Comparison of ENCODE assay signal across 21 cellular contexts in genomic region chr16:65713409-65713808, GRCh38.
DNase-seq lines count a peak whose midpoint lies in the region; ATAC-seq and TF ChIP-seq lines count a peak whose summit lies in the region.
"Had no signal": no experiment of that assay in that cellular context is flagged by ENCODE, and none has a peak within 500 bp of the region (broad histone marks: within the 10 kb centered on the region; RNA-seq: fewer than 3 reads in every experiment).

No MANE protein-coding gene starts in this region.

- no peak overlapping the region for H3K27ac ChIP-seq in A673 (ENCODE audit: low read depth, low read length, poor library complexity, severe bottlenecking)
- H3K27ac ChIP-seq in HUES48 (ENCODE audit: low read depth, low read length): peak overlapping the region; percentile 54

- no TSS peak for BruUV-seq in A673 (replicated peaks; lab: Mats Ljungman, UMichigan)

- intact Hi-C loops in A673 (cut with micrococcal nuclease; ENCODE audit: unreplicated experiment): no loop called here

- H3K9me3 Mint-ChIP-seq in stimulated activated naive B cell treated with anti-CD40 and anti-IgM and Interleukin-4, amounts not matched to agents 10 μg/mL and 1 μg/mL and 100 μg/mL, for 72 hours: peaks cover 5 to 11% of the 10 kb centered on the region in 2 donors

- H3K4me1 ChIP-seq in A673 (ENCODE audit: insufficient read depth, low read length, poor library complexity, severe bottlenecking) (peaks cover 7% of the 10 kb centered on the region), HUES48 (ENCODE audit: control insufficient read depth, insufficient read depth, low read length) (peaks cover 15% of the 10 kb centered on the region)

- H3K36me3 ChIP-seq in A673 (ENCODE audit: insufficient read depth, low read length, poor library complexity, severe bottlenecking) (no peaks in the 10 kb centered on the region), HUES48 (ENCODE audit: control insufficient read depth, insufficient read depth, low read length) (no peaks in the 10 kb centered on the region)

- peak; percentile 13 for DNase-seq in A673 (ENCODE audit: low spot score)
- DNase-seq in SW480 (ENCODE audit: low spot score): peak; percentile 17
- DNase-seq in iPS-NIHi11 (ENCODE audit: low spot score): peak; percentile 19
- no peak for DNase-seq in SIG-M5 treated with dmso at 0.1 percent for 504 hours (lab: John Stamatoyannopoulos, UW; ENCODE audit: unreplicated experiment)
- no peak for DNase-seq in stimulated activated naive B cell treated with anti-CD40 and anti-IgM and Interleukin-4, amounts not matched to agents 10 μg/mL and 1 μg/mL and 100 μg/mL, for 72 hours
- DNase-seq: 8988T, AML-193, KG1, MV-4-11, NCI-H1105 treated with DMSO at 0.1 percent for 48 hours, NCI-H187, NCI-H2227 treated with DMSO at 0.1 percent for 48 hours, NCI-H510A treated with DMSO at 0.1 percent for 48 hours, NCI-H748 treated with DMSO at 0.1 percent for 48 hours, OCI-M1 had no signal

- no peak for TF ChIP-seq CTCF in A673 (conservative IDR thresholded peaks at IDR 0.05; ENCODE audit: low read depth, low read length)

- POLR2A ChIA-PET in A673 (lab: Charles Lee; ENCODE audit: low non-redundant PET): interaction anchor here (0.6 kb wide), 1 partner anchor 121 kb away, joined by 3 read pairs; no protein-coding TSS in a partner anchor

- H3K4me3 ChIP-seq in A673 (ENCODE audit: low read depth, low read length, poor library complexity, severe bottlenecking) (no peak overlapping the region), HUES48 (ENCODE audit: low read depth, low read length) (no peak overlapping the region)

- H3K27ac Mint-ChIP-seq in stimulated activated naive B cell treated with anti-CD40 and anti-IgM and Interleukin-4, amounts not matched to agents 10 μg/mL and 1 μg/mL and 100 μg/mL, for 72 hours: no peak overlapping the region
- H3K27ac Mint-ChIP-seq: CD14-positive monocyte; T-helper 1 cell treated with Interleukin-12 subunit alpha and Interleukin-12 subunit beta and Interleukin-4 antibody, amounts not matched to agents 30 μg/mL and 1 μg/mL, for 36 hours had no signal

- H3K36me3 Mint-ChIP-seq in stimulated activated naive B cell treated with anti-CD40 and anti-IgM and Interleukin-4, amounts not matched to agents 10 μg/mL and 1 μg/mL and 100 μg/mL, for 72 hours: no peaks in the 10 kb centered on the region
- H3K36me3 Mint-ChIP-seq: CD14-positive monocyte had no signal

- no peak overlapping the region for H3K9ac ChIP-seq in HUES48 (ENCODE audit: low read depth, low read length)

- no peak overlapping the region for H3K4me3 Mint-ChIP-seq in stimulated activated naive B cell treated with anti-CD40 and anti-IgM and Interleukin-4, amounts not matched to agents 10 μg/mL and 1 μg/mL and 100 μg/mL, for 72 hours
- H3K4me3 Mint-ChIP-seq: CD14-positive monocyte; T-helper 1 cell treated with Interleukin-12 subunit alpha and Interleukin-12 subunit beta and Interleukin-4 antibody, amounts not matched to agents 30 μg/mL and 1 μg/mL, for 36 hours had no signal

- H3K27me3 Mint-ChIP-seq in stimulated activated naive B cell treated with anti-CD40 and anti-IgM and Interleukin-4, amounts not matched to agents 10 μg/mL and 1 μg/mL and 100 μg/mL, for 72 hours: peaks cover 5 to 20% of the 10 kb centered on the region in 2 donors

- H3K9me3 ChIP-seq in A673 (ENCODE audit: low read depth, low read length, poor library complexity, severe bottlenecking) (peaks cover 3% of the 10 kb centered on the region), HUES48 (ENCODE audit: control insufficient read depth, insufficient read depth, low read length) (no peaks in the 10 kb centered on the region)

- H3K27me3 ChIP-seq in A673 (replicated peaks; ENCODE audit: insufficient read depth, low read depth, low read length, poor library complexity) (no peaks in the 10 kb centered on the region), HUES48 (ENCODE audit: control insufficient read depth, insufficient read depth, low read length) (no peaks in the 10 kb centered on the region)

- CTCF ChIA-PET in A673 (lab: Charles Lee): no interaction called here

- H3K4me1 Mint-ChIP-seq in stimulated activated naive B cell treated with anti-CD40 and anti-IgM and Interleukin-4, amounts not matched to agents 10 μg/mL and 1 μg/mL and 100 μg/mL, for 72 hours: peaks cover 1 to 17% of the 10 kb centered on the region in 2 donors
- H3K4me1 Mint-ChIP-seq: CD14-positive monocyte had no signal

- no peak for ATAC-seq in HG03520 (IDR thresholded peaks at IDR 0.05; ENCODE audit: unreplicated experiment)
- no peak for ATAC-seq in GM21529 (IDR thresholded peaks at IDR 0.05; ENCODE audit: unreplicated experiment)
- no peak for ATAC-seq in stimulated activated naive B cell treated with anti-CD40 and anti-IgM and Interleukin-4, amounts not matched to agents 10 μg/mL and 1 μg/mL and 100 μg/mL, for 72 hours (replicated peaks)
- ATAC-seq: Right ventricle myocardium inferior had no signal

Comparison
In these comparisons a context has a peak if more than half of its experiments do, and no peak if none do; other contexts are left out.
1. DNase-seq: peak in A673 (single experiment), SW480 (single experiment) and iPS-NIHi11 (single experiment); none in SIG-M5 treated with dmso at 0.1 percent for 504 hours (single experiment) and stimulated activated naive B cell treated with anti-CD40 and anti-IgM and Interleukin-4, amounts not matched to agents 10 μg/mL and 1 μg/mL and 100 μg/mL, for 72 hours (single experiment).